Comparison of ENCODE assay signal across 17 cellular contexts in genomic region chr9:37255944-37256862, GRCh38.
"Had no signal": no experiment of that assay in that cellular context is flagged by ENCODE, and none has a peak within 500 bp of the region (broad histone marks: within the 10 kb centered on the region; RNA-seq: fewer than 3 reads in every experiment).

No MANE protein-coding gene starts in this region.

- H3K27me3 ChIP-seq: spleen, upper lobe of right lung had no signal

- H3K27me3 Mint-ChIP-seq: activated CD4-positive, alpha-beta T cell treated with anti-CD3 and anti-CD28 coated beads, Interleukin-2, amount 10 ng/mL, durations not matched to agents 24 days and 14 days had no signal

- FAIRE-seq: bronchial epithelial cell had no signal

- H3K27ac Mint-ChIP-seq: activated CD4-positive, alpha-beta T cell treated with anti-CD3 and anti-CD28 coated beads, Interleukin-2, amount 10 ng/mL, durations not matched to agents 24 days and 14 days; activated naive CD4-positive, alpha-beta T cell treated with anti-CD3 and anti-CD28 coated beads, Interleukin-2, amount 50 U/mL, for 72 hours; endodermal cell; nephron; T-helper 1 cell treated with Interleukin-12 subunit alpha and Interleukin-12 subunit beta and Interleukin-4 antibody, amounts not matched to agents 30 μg/mL and 1 μg/mL, for 36 hours had no signal

- H3K4me1 ChIP-seq: prostate gland, upper lobe of right lung had no signal

- H3K9me3 ChIP-seq: prostate gland, spleen, upper lobe of right lung had no signal

- H3K36me3 ChIP-seq: prostate gland, upper lobe of right lung had no signal

- H3K4me1 Mint-ChIP-seq: nephron had no signal

- H3K9me3 Mint-ChIP-seq: endodermal cell, nephron had no signal

- H3K4me3 Mint-ChIP-seq: activated CD4-positive, alpha-beta T cell treated with anti-CD3 and anti-CD28 coated beads, Interleukin-2, amount 10 ng/mL, durations not matched to agents 24 days and 14 days; endodermal cell; nephron; T-helper 1 cell treated with Interleukin-12 subunit alpha and Interleukin-12 subunit beta and Interleukin-4 antibody, amounts not matched to agents 30 μg/mL and 1 μg/mL, for 36 hours had no signal

- H3K4me3 ChIP-seq: prostate gland, spleen, upper lobe of right lung had no signal

- DNase-seq: activated CD4-positive, alpha-beta T cell treated with anti-CD3 and anti-CD28 coated beads, Interleukin-2, amount 10 ng/mL, durations not matched to agents 24 days and 14 days; activated effector memory CD4-positive, alpha-beta T cell treated with Interleukin-2 at 50 U/mL for 16 hours; anterior cingulate cortex; endodermal cell; mammary epithelial cell; occipital lobe; spleen; stimulated activated CD4-positive, alpha-beta T cell treated with anti-CD3 and anti-CD28 coated beads, Interleukin-1b, Interleukin-23, amount 100 ng/mL, for 48 hours; stimulated activated naive CD4-positive, alpha-beta T cell; upper lobe of right lung had no signal

- H3K27ac ChIP-seq: prostate gland, upper lobe of right lung had no signal

- ATAC-seq: activated naive CD4-positive, alpha-beta T cell treated with anti-CD3 and anti-CD28 coated beads, Interleukin-2, amount 50 U/mL, for 72 hours; left lobe of liver; sciatic nerve; upper lobe of right lung had no signal
